Comparison of ENCODE assay signal across 35 cellular contexts in genomic region chr3:174253221-174253620, GRCh38.
A peak's percentile ranks its signal among the peaks of the same experiment; 100 is the strongest.
DNase-seq lines count a peak whose midpoint lies in the region; ATAC-seq and TF ChIP-seq lines count a peak whose summit lies in the region.
"Had no signal": no experiment of that assay in that cellular context is flagged by ENCODE, and none has a peak within 500 bp of the region (broad histone marks: within the 10 kb centered on the region; RNA-seq: fewer than 3 reads in every experiment).

No MANE protein-coding gene starts in this region.

- H3K27ac ChIP-seq in ACC112 (ENCODE audit: low read depth, low read length) (no peak overlapping the region), SJCRH30 (peak overlapping the region; percentile 52)
- H3K27ac ChIP-seq in naive thymus-derived CD4-positive, alpha-beta T cell (ENCODE audit: low read depth, low read length): no peak overlapping the region
- H3K27ac ChIP-seq: A549; BLaER1 treated with 17β-estradiol and CSF1 and Interleukin-3, amounts not matched to agents 10 nM and 100 nM; body of pancreas; foreskin keratinocyte; hepatocyte; HL-60; upper lobe of left lung had no signal

- no peaks in the 10 kb centered on the region for H3K27me3 Mint-ChIP-seq in activated T-helper 1 cell treated with anti-CD3 and anti-CD28 coated beads, Interleukin-12 subunit alpha, Interleukin-12 subunit beta, Interleukin-2, Interleukin-4 antibody, amounts not matched to agents 30 ng/mL and 10 ng/mL and 1 ng/mL, durations not matched to agents 14 hours and 24 hours and 36 hours (ENCODE audit: insufficient read depth)
- H3K27me3 Mint-ChIP-seq in naive thymus-derived CD4-positive, alpha-beta T cell: no peaks in the 10 kb centered on the region
- H3K27me3 Mint-ChIP-seq: activated CD8-positive, alpha-beta T cell treated with anti-CD3 and anti-CD28 coated beads for 36 hours; activated naive CD8-positive, alpha-beta T cell treated with anti-CD3 and anti-CD28 coated beads, Interleukin-2, amount 50 U/mL, for 24 hours; naive thymus-derived CD8-positive, alpha-beta T cell; progenitor cell of endocrine pancreas had no signal

- H3K27ac Mint-ChIP-seq in activated T-helper 1 cell treated with anti-CD3 and anti-CD28 coated beads, Interleukin-12 subunit alpha, Interleukin-12 subunit beta, Interleukin-2, Interleukin-4 antibody, amounts not matched to agents 30 ng/mL and 10 ng/mL and 1 ng/mL, durations not matched to agents 14 hours and 24 hours and 36 hours: no peak overlapping the region
- no peak overlapping the region for H3K27ac Mint-ChIP-seq in naive thymus-derived CD4-positive, alpha-beta T cell
- H3K27ac Mint-ChIP-seq: activated CD8-positive, alpha-beta T cell treated with anti-CD3 and anti-CD28 coated beads for 36 hours; activated naive CD8-positive, alpha-beta T cell treated with anti-CD3 and anti-CD28 coated beads, Interleukin-2, amount 50 U/mL, for 24 hours; naive thymus-derived CD8-positive, alpha-beta T cell; progenitor cell of endocrine pancreas had no signal

- ATAC-seq in mucosa of descending colon: no peak
- ATAC-seq in naive thymus-derived CD4-positive, alpha-beta T cell: no peak
- ATAC-seq: A549; activated CD8-positive, alpha-beta T cell treated with anti-CD3 and anti-CD28 coated beads for 36 hours; activated naive CD8-positive, alpha-beta T cell treated with anti-CD3 and anti-CD28 coated beads, Interleukin-2, amount 50 U/mL, for 24 hours; body of pancreas; esophagus mucosa; foreskin keratinocyte; left lobe of liver; naive thymus-derived CD8-positive, alpha-beta T cell; PC-3 had no signal

- H3K9me3 ChIP-seq in SJCRH30 (replicated peaks) (no peaks in the 10 kb centered on the region), mucosa of descending colon (no peaks in the 10 kb centered on the region)
- no peaks in the 10 kb centered on the region for H3K9me3 ChIP-seq in naive thymus-derived CD4-positive, alpha-beta T cell (ENCODE audit: control insufficient read depth in 2 of 3, low read length in 3 of 3)
- H3K9me3 ChIP-seq: A549, body of pancreas, upper lobe of left lung had no signal

- H3K4me1 ChIP-seq in ACC112 (ENCODE audit: control insufficient read depth, insufficient read depth, low read length, unreplicated experiment) (peaks cover 7% of the 10 kb centered on the region), SJCRH30 (peaks cover 8% of the 10 kb centered on the region; the same call in 1 of the 2 replicates), mucosa of descending colon (ENCODE audit: low read depth) (no peaks in the 10 kb centered on the region)
- no peaks in the 10 kb centered on the region for H3K4me1 ChIP-seq in naive thymus-derived CD4-positive, alpha-beta T cell (ENCODE audit: control insufficient read depth in 2 of 2, insufficient read depth in 2 of 2, low read length in 2 of 2)
- H3K4me1 ChIP-seq: A549; BLaER1 treated with 17β-estradiol and CSF1 and Interleukin-3, amounts not matched to agents 10 nM and 100 nM; body of pancreas; foreskin keratinocyte; upper lobe of left lung had no signal

- no peaks in the 10 kb centered on the region for H3K79me2 ChIP-seq in ACC112 (ENCODE audit: control insufficient read depth, insufficient read depth, low read length, unreplicated experiment)
- H3K79me2 ChIP-seq: hepatocyte had no signal

- H2AFZ ChIP-seq in ACC112 (ENCODE audit: low read length, unreplicated experiment): peak overlapping the region; percentile 37
- H2AFZ ChIP-seq: hepatocyte had no signal

- H3K4me3 ChIP-seq in ACC112 (ENCODE audit: low read depth, low read length) (no peak overlapping the region), SJCRH30 (peak overlapping the region; percentile 5; the same call in 1 of the 2 replicates), mucosa of descending colon (no peak overlapping the region)
- no peak overlapping the region for H3K4me3 ChIP-seq in naive thymus-derived CD4-positive, alpha-beta T cell (ENCODE audit: low read length)
- H3K4me3 ChIP-seq: A549; BLaER1 treated with 17β-estradiol and CSF1 and Interleukin-3, amounts not matched to agents 10 nM and 100 nM; body of pancreas; hepatocyte; upper lobe of left lung had no signal

- TF ChIP-seq CTCF in mucosa of descending colon (IDR thresholded peaks at IDR 0.05): no peak

- no peaks in the 10 kb centered on the region for H3K36me3 ChIP-seq in ACC112 (ENCODE audit: insufficient read depth, low read length)
- no peaks in the 10 kb centered on the region for H3K36me3 ChIP-seq in SJCRH30
- H3K36me3 ChIP-seq in mucosa of descending colon (ENCODE audit: low read depth): no peaks in the 10 kb centered on the region
- H3K36me3 ChIP-seq in naive thymus-derived CD4-positive, alpha-beta T cell (ENCODE audit: control insufficient read depth in 2 of 3, insufficient read depth in 3 of 3, low read length in 3 of 3): no peaks in the 10 kb centered on the region
- H3K36me3 ChIP-seq: BLaER1 treated with 17β-estradiol and CSF1 and Interleukin-3, amounts not matched to agents 10 nM and 100 nM; upper lobe of left lung had no signal

- CTCF ChIA-PET in naive thymus-derived CD4-positive, alpha-beta T cell (lab: Charles Lee): no interaction called here

- H3K36me3 Mint-ChIP-seq in activated T-helper 1 cell treated with anti-CD3 and anti-CD28 coated beads, Interleukin-12 subunit alpha, Interleukin-12 subunit beta, Interleukin-2, Interleukin-4 antibody, amounts not matched to agents 30 ng/mL and 10 ng/mL and 1 ng/mL, durations not matched to agents 14 hours and 24 hours and 36 hours (ENCODE audit: low read depth): no peaks in the 10 kb centered on the region
- H3K36me3 Mint-ChIP-seq in naive thymus-derived CD4-positive, alpha-beta T cell: no peaks in the 10 kb centered on the region

- no peaks in the 10 kb centered on the region for H3K27me3 ChIP-seq in ACC112 (ENCODE audit: insufficient read depth, low read length)
- H3K27me3 ChIP-seq in SJCRH30: no peaks in the 10 kb centered on the region
- H3K27me3 ChIP-seq in naive thymus-derived CD4-positive, alpha-beta T cell (ENCODE audit: control insufficient read depth in 2 of 2, insufficient read depth in 2 of 2, low read length in 2 of 2): no peaks in the 10 kb centered on the region
- H3K27me3 ChIP-seq: BLaER1 treated with 17β-estradiol and CSF1 and Interleukin-3, amounts not matched to agents 10 nM and 100 nM; body of pancreas; foreskin keratinocyte; hepatocyte; upper lobe of left lung had no signal

- intact Hi-C loops in mucosa of descending colon (cut with DNase I, micrococcal nuclease): no loop called here
- intact Hi-C loops in activated T-helper 1 cell treated with anti-CD3 and anti-CD28 coated beads, Interleukin-12 subunit alpha, Interleukin-12 subunit beta, Interleukin-2, Interleukin-4 antibody, amounts not matched to agents 30 ng/mL and 10 ng/mL and 1 ng/mL, durations not matched to agents 14 hours and 24 hours and 36 hours (cut with micrococcal nuclease): no loop called here
- intact Hi-C loops in naive thymus-derived CD4-positive, alpha-beta T cell (cut with micrococcal nuclease): no loop called here

- H3K4me1 Mint-ChIP-seq in activated T-helper 1 cell treated with anti-CD3 and anti-CD28 coated beads, Interleukin-12 subunit alpha, Interleukin-12 subunit beta, Interleukin-2, Interleukin-4 antibody, amounts not matched to agents 30 ng/mL and 10 ng/mL and 1 ng/mL, durations not matched to agents 14 hours and 24 hours and 36 hours (ENCODE audit: low read depth): no peaks in the 10 kb centered on the region
- no peaks in the 10 kb centered on the region for H3K4me1 Mint-ChIP-seq in naive thymus-derived CD4-positive, alpha-beta T cell
- H3K4me1 Mint-ChIP-seq: activated naive CD8-positive, alpha-beta T cell treated with anti-CD3 and anti-CD28 coated beads, Interleukin-2, amount 50 U/mL, for 24 hours; naive thymus-derived CD8-positive, alpha-beta T cell had no signal

- DNase-seq in NCI-H1694 (lab: John Stamatoyannopoulos, UW) (peak; percentile 91), SJCRH30 (peak; percentile 23 to 64), myocyte (ENCODE audit: low read depth) (peak; percentile 5), mucosa of descending colon (no peak)
- DNase-seq in activated T-helper 1 cell treated with anti-CD3 and anti-CD28 coated beads, Interleukin-12 subunit alpha, Interleukin-12 subunit beta, Interleukin-2, Interleukin-4 antibody, amounts not matched to agents 30 ng/mL and 10 ng/mL and 1 ng/mL, durations not matched to agents 14 hours and 24 hours and 36 hours (ENCODE audit: low spot score): no peak
- no peak for DNase-seq in naive thymus-derived CD4-positive, alpha-beta T cell
- no peak for DNase-seq in effector CD8-positive, alpha-beta T cell (lab: John Stamatoyannopoulos, UW)
- DNase-seq: activated CD4-positive, CD25-positive, alpha-beta regulatory T cell treated with anti-CD3 and anti-CD28 coated beads, Interleukin-2, amount 50 U/mL, for 72 hours; activated CD8-positive, alpha-beta T cell treated with anti-CD3 and anti-CD28 coated beads for 36 hours; activated gamma-delta T cell treated with Interleukin-2 at 50 U/mL for 16 hours; activated naive CD8-positive, alpha-beta T cell treated with anti-CD3 and anti-CD28 coated beads, Interleukin-2, amount 50 U/mL, for 24 hours; body of pancreas; COR-L47; DND-41; effector CD4-positive, alpha-beta T cell; foreskin keratinocyte; HCEC 1CT; Karpas-422; mesenchymal stem cell; MV-4-11; naive thymus-derived CD8-positive, alpha-beta T cell; NCI-H187 treated with DMSO at 0.1 percent for 48 hours; NCI-H226; PC-3; Right ventricle myocardium superior; stimulated activated CD8-positive, alpha-beta memory T cell treated with anti-CD3 and anti-CD28 coated beads, Interleukin-4, amount 100 ng/mL, for 48 hours; upper lobe of left lung had no signal

- POLR2A ChIA-PET in naive thymus-derived CD4-positive, alpha-beta T cell (lab: Charles Lee): no interaction called here

- peaks cover 3% of the 10 kb centered on the region for H3K9me3 Mint-ChIP-seq in activated T-helper 1 cell treated with anti-CD3 and anti-CD28 coated beads, Interleukin-12 subunit alpha, Interleukin-12 subunit beta, Interleukin-2, Interleukin-4 antibody, amounts not matched to agents 30 ng/mL and 10 ng/mL and 1 ng/mL, durations not matched to agents 14 hours and 24 hours and 36 hours
- H3K9me3 Mint-ChIP-seq in naive thymus-derived CD4-positive, alpha-beta T cell: peaks cover 0 to 10% (median 0%) of the 10 kb centered on the region in 11 donors

- no peak overlapping the region for H3K4me3 Mint-ChIP-seq in activated T-helper 1 cell treated with anti-CD3 and anti-CD28 coated beads, Interleukin-12 subunit alpha, Interleukin-12 subunit beta, Interleukin-2, Interleukin-4 antibody, amounts not matched to agents 30 ng/mL and 10 ng/mL and 1 ng/mL, durations not matched to agents 14 hours and 24 hours and 36 hours
- H3K4me3 Mint-ChIP-seq in naive thymus-derived CD4-positive, alpha-beta T cell: no peak overlapping the region
- H3K4me3 Mint-ChIP-seq: activated CD8-positive, alpha-beta T cell treated with anti-CD3 and anti-CD28 coated beads for 36 hours; activated naive CD8-positive, alpha-beta T cell treated with anti-CD3 and anti-CD28 coated beads, Interleukin-2, amount 50 U/mL, for 24 hours; naive thymus-derived CD8-positive, alpha-beta T cell had no signal

Comparison
In these comparisons a context has a peak if more than half of its experiments do, and no peak if none do; other contexts are left out.
1. DNase-seq: peak in NCI-H1694 (single experiment), SJCRH30 (2 of 2) and myocyte (single experiment); none in mucosa of descending colon (0 of 3), activated T-helper 1 cell treated with anti-CD3 and anti-CD28 coated beads, Interleukin-12 subunit alpha, Interleukin-12 subunit beta, Interleukin-2, Interleukin-4 antibody, amounts not matched to agents 30 ng/mL and 10 ng/mL and 1 ng/mL, durations not matched to agents 14 hours and 24 hours and 36 hours (single experiment), naive thymus-derived CD4-positive, alpha-beta T cell (0 of 9) and effector CD8-positive, alpha-beta T cell (single experiment).